Comparison of ENCODE assay signal across 8 cellular contexts in genomic region chr20:3470627-3471396, GRCh38. TPM values are rescaled to one million over a fixed set of nuclear protein-coding genes. Genes with fewer than 3 reads are reported as not detected.
DNase-seq lines count a peak whose midpoint lies in the region; ATAC-seq and TF ChIP-seq lines count a peak whose summit lies in the region.

Gene ATRN (plus strand): TSS chr20:3471018. CDS start chr20:3471108, 90 bp downstream.

- H3K27me3 ChIP-seq in dorsolateral prefrontal cortex = no peaks in the 10 kb centered on the region

- H3K27me3 Mint-ChIP-seq in activated CD4-positive, alpha-beta memory T cell treated with anti-CD3 and anti-CD28 coated beads, Interleukin-2, amount 10 ng/mL, durations not matched to agents 7 days and 5 days = peaks cover 12% of the 10 kb centered on the region

- no peak for TF ChIP-seq POLR2A in lower leg skin (IDR thresholded peaks at IDR 0.05)

- H3K4me3 ChIP-seq in dorsolateral prefrontal cortex (peak within 1 kb of the TSS; percentile 56 to 100 (median 96)), lower leg skin (ENCODE audit: low read depth, poor library complexity, severe bottlenecking) (peak within 1 kb of the TSS; percentile 94)

- H3K36me3 Mint-ChIP-seq in activated CD4-positive, alpha-beta memory T cell treated with anti-CD3 and anti-CD28 coated beads, Interleukin-2, amount 10 ng/mL, durations not matched to agents 7 days and 5 days (ENCODE audit: low read depth) = no peaks in the 10 kb centered on the region

- CTCF ChIA-PET in activated CD4-positive, alpha-beta memory T cell treated with anti-CD3 and anti-CD28 coated beads, Interleukin-2, amount 10 ng/mL, durations not matched to agents 7 days and 5 days (lab: Charles Lee) = interaction anchor here (1.5 kb wide), 1 partner anchor 240 kb away, joined by 3 read pairs; no protein-coding TSS in a partner anchor

- peak within 1 kb of the TSS; percentile 18 for H3K27ac Mint-ChIP-seq in activated CD4-positive, alpha-beta memory T cell treated with anti-CD3 and anti-CD28 coated beads, Interleukin-2, amount 10 ng/mL, durations not matched to agents 7 days and 5 days

- peak within 1 kb of the TSS; percentile 88 for H3K4me3 Mint-ChIP-seq in activated CD4-positive, alpha-beta memory T cell treated with anti-CD3 and anti-CD28 coated beads, Interleukin-2, amount 10 ng/mL, durations not matched to agents 7 days and 5 days

- POLR2A ChIA-PET in activated CD4-positive, alpha-beta memory T cell treated with anti-CD3 and anti-CD28 coated beads, Interleukin-2, amount 10 ng/mL, durations not matched to agents 7 days and 5 days (lab: Charles Lee) = interaction anchor here (0.5 to 1.0 kb wide), 3 partner anchors 61 to 422 kb away, joined by 3 to 4 read pairs (median 3); no protein-coding TSS in a partner anchor

- TF ChIP-seq CTCF in dorsolateral prefrontal cortex (IDR thresholded peaks at IDR 0.05 in 54 of 56, conservative IDR thresholded peaks at IDR 0.05 in 2 of 56; ENCODE audit: low read depth in 1 of 56, partially characterized antibody in 56 of 56) (peak in 27 of 56 donors; percentile 11 to 59 (median 33)), lower leg skin (IDR thresholded peaks at IDR 0.05) (no peak)

- peaks cover 30% of the 10 kb centered on the region for H3K4me1 Mint-ChIP-seq in activated CD4-positive, alpha-beta memory T cell treated with anti-CD3 and anti-CD28 coated beads, Interleukin-2, amount 10 ng/mL, durations not matched to agents 7 days and 5 days

- no peaks in the 10 kb centered on the region for H3K9me3 Mint-ChIP-seq in activated CD4-positive, alpha-beta memory T cell treated with anti-CD3 and anti-CD28 coated beads, Interleukin-2, amount 10 ng/mL, durations not matched to agents 7 days and 5 days

- 0 to 1% methylated on average over 1 to 42 of the region's 95 CpGs for WGBS in lower leg skin, 2 donors

- DNase-seq in C1 segment of cervical spinal cord (lab: John Stamatoyannopoulos, UW) (peak; percentile 41 to 90 (median 78)), GM19240 (ENCODE audit: insufficient read length, low spot score) (peak; percentile 88), NCI-H748 (lab: John Stamatoyannopoulos, UW; ENCODE audit: unreplicated experiment) (peak; percentile 96), dorsolateral prefrontal cortex (peak; percentile 79 to 95 (median 88)), lower leg skin (ENCODE audit: low spot score in 2 of 2) (peak; percentile 79 to 97)
- DNase-seq in activated CD4-positive, alpha-beta memory T cell treated with anti-CD3 and anti-CD28 coated beads, Interleukin-2, amount 10 ng/mL, durations not matched to agents 7 days and 5 days = peak; percentile 87
- peak; percentile 91 for DNase-seq in stimulated activated CD4-positive, alpha-beta T cell treated with anti-CD3 and anti-CD28 coated beads, Interleukin-4, amount 100 ng/mL, for 24 hours

- ATAC-seq in HG03457 (IDR thresholded peaks at IDR 0.05; ENCODE audit: unreplicated experiment) = peak; percentile 67

- H3K27ac ChIP-seq in dorsolateral prefrontal cortex = peak within 1 kb of the TSS; percentile 29 to 95 (median 84)

- intact Hi-C loops in dorsolateral prefrontal cortex (cut with DNase I) (loop anchor here (2.0 kb wide), 2 partner anchors 62 to 64 kb away; partner anchors contain the start of gene DNAAF9 (in 1 of the 2)), lower leg skin (cut with DNase I; ENCODE audit: low total_unique reads) (no loop called here)

RNA-seq across cellular contexts. Expression of gene ATRN, which starts in this region (rescaled TPM):
- total RNA-seq in activated CD4-positive, alpha-beta memory T cell treated with anti-CD3 and anti-CD28 coated beads, Interleukin-2, amount 10 ng/mL, durations not matched to agents 7 days and 5 days = 1 to 10 TPM; 7.8 to 8.1 TPM
- total RNA-seq in dorsolateral prefrontal cortex (10 to 100 TPM; 35.4 to 78.7 (median 57.5) TPM), lower leg skin (10 to 100 TPM; 18.2 to 34.6 (median 28.4) TPM)

Comparison
In these comparisons a context has a peak if more than half of its experiments do, and no peak if none do; other contexts are left out.
1. Peak in every context shown above with its lines: DNase-seq, ATAC-seq, H3K4me3 ChIP-seq and H3K27ac ChIP-seq.